In the genomic region with DNA sequence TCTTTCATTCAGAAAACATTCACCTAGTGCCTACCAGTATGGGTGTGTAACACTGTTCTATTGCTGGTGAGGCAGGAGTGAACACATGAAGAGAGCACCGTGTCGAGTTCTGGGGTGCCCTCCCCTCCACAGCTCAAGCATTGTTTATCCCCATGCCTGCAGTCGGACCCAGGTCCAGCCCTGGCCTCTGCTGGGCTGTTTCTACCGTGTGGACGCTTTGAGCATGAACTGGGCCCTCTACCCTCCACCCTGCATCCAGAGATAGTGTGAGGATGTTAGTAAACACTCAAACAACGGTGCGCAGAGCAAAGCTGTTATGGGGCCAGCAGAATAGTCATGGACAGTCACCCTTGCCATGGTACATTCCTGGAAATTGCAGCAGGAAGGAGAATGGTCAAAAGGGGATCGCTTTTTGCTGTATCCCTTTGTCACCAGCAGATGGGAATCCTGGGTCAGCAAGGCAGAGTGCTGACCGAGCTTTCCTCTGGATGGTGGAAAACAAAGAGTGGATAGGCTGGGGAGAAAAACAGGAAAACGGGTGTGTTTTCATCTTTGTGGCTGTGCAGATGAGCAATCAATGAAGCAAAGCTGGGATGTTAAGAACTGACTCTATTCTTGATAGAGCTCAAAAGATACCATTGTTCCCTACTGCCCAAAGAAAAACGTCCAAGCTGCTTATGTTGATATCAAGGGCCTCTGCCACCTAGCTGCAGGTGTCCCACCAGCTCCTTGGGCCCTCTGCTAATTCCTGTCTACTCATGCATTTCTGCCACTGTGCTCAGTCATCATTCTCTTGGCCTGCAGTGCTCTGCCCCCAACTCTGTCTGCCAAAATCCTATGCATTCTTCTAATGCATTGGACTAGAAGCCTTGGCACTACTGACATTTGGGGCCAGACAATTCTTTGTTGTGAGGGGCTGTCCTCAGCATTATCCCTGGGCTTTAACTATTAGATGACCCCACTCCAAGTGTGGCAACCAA, we compare ENCODE assay signal across 9 cellular contexts. TPM values are rescaled to one million over a fixed set of nuclear protein-coding genes. Genes with fewer than 3 reads are reported as not detected.
DNase-seq lines count a peak whose midpoint lies in the region; ATAC-seq and TF ChIP-seq lines count a peak whose summit lies in the region.
"Had no signal": no experiment of that assay in that cellular context is flagged by ENCODE, and none has a peak within 500 bp of the region (broad histone marks: within the 10 kb centered on the region; RNA-seq: fewer than 3 reads in every experiment).

No MANE protein-coding gene starts in this region.

- TF ChIP-seq POLR2A in right lobe of liver (IDR thresholded peaks at IDR 0.05) (no peak), GM18505 (IDR thresholded peaks at IDR 0.05; ENCODE audit: borderline replicate concordance, extremely low read depth, insufficient read depth, insufficient read length) (no peak)

- H3K36me3 Mint-ChIP-seq in MCF 10A (ENCODE audit: insufficient read depth, unreplicated experiment) (no peaks in the 10 kb centered on the region), endothelial cell (ENCODE audit: low read depth, unreplicated experiment) (no peaks in the 10 kb centered on the region)

- H3K9me3 Mint-ChIP-seq in MCF 10A (ENCODE audit: unreplicated experiment) (no peaks in the 10 kb centered on the region), endothelial cell (ENCODE audit: unreplicated experiment) (no peaks in the 10 kb centered on the region)

- TF ChIP-seq CTCF in MCF 10A (IDR thresholded peaks at IDR 0.05; ENCODE audit: unreplicated experiment) (peak; percentile 10), mammary epithelial cell (conservative IDR thresholded peaks at IDR 0.05 in 1 of 2, IDR thresholded peaks at IDR 0.05 in 1 of 2; ENCODE audit: extremely low read depth in 1 of 2, insufficient read depth in 1 of 2, low read depth in 1 of 2, low read length in 2 of 2) (peak in 1 of 2 donors; percentile 27), endothelial cell (IDR thresholded peaks at IDR 0.05; ENCODE audit: unreplicated experiment) (no peak), right lobe of liver (IDR thresholded peaks at IDR 0.05) (peak; percentile 39 to 51 (median 45))

- H3K4me3 ChIP-seq in mammary epithelial cell (replicated peaks in 1 of 3; ENCODE audit: insufficient read depth in 1 of 3, low read depth in 2 of 3, low read length in 3 of 3) (no peak overlapping the region), right lobe of liver (no peak overlapping the region), aorta (ENCODE audit: low read length in 2 of 2) (no peak overlapping the region)

- DNase-seq in MCF 10A (ENCODE audit: unreplicated experiment) (no peak), mammary epithelial cell (no peak), endothelial cell (ENCODE audit: low spot score) (peak; percentile 43), right lobe of liver (peak in 1 of 3 donors; percentile 53), aorta (no peak), NCI-H1105 (lab: John Stamatoyannopoulos, UW) (no peak)
- DNase-seq: AML-193 had no signal

- no peaks in the 10 kb centered on the region for H3K4me1 Mint-ChIP-seq in MCF 10A (ENCODE audit: insufficient read depth, unreplicated experiment)
- H3K4me1 Mint-ChIP-seq in endothelial cell (ENCODE audit: unreplicated experiment), result peaks cover 23% of the 10 kb centered on the region

- no peak overlapping the region for H3K4me3 Mint-ChIP-seq in MCF 10A (ENCODE audit: unreplicated experiment)
- H3K4me3 Mint-ChIP-seq in endothelial cell (ENCODE audit: unreplicated experiment), result no peak overlapping the region

- H3K9me3 ChIP-seq in mammary epithelial cell (replicated peaks; ENCODE audit: insufficient read depth, low read length) (no peaks in the 10 kb centered on the region), right lobe of liver (no peaks in the 10 kb centered on the region), aorta (ENCODE audit: control insufficient read depth, low read length) (no peaks in the 10 kb centered on the region)

- no peak overlapping the region for H2AFZ ChIP-seq in mammary epithelial cell (ENCODE audit: low read depth, low read length)

- peaks cover 10% of the 10 kb centered on the region for H3K27me3 Mint-ChIP-seq in MCF 10A (ENCODE audit: insufficient read depth, unreplicated experiment)
- H3K27me3 Mint-ChIP-seq in endothelial cell (ENCODE audit: unreplicated experiment), result peaks cover 9% of the 10 kb centered on the region

- no peaks in the 10 kb centered on the region for H3K79me2 ChIP-seq in mammary epithelial cell (ENCODE audit: insufficient read depth, low read length)

- in situ Hi-C loops in mammary epithelial cell (cut with MboI; ENCODE audit: low sequenced_read_pairs in 2 of 2), result no loop called here

- H3K9ac ChIP-seq in mammary epithelial cell (ENCODE audit: insufficient read depth, low read length), result no peak overlapping the region

- WGBS in mammary epithelial cell (ENCODE audit: low coverage, missing lambda C conversion rate), result 63% methylated on average over 10 of the region's 11 CpGs
- 26% methylated on average over 11 of the region's 11 CpGs for WGBS in right lobe of liver (ENCODE audit: insufficient coverage, low coverage, low lambda C conversion rate, missing lambda C conversion rate)
- WGBS in aorta, 2 donors, result 65 to 73% methylated on average over 11 of the region's 11 CpGs

- no peaks in the 10 kb centered on the region for H3K4me1 ChIP-seq in mammary epithelial cell (ENCODE audit: insufficient read depth, low read length)
- H3K4me1 ChIP-seq in right lobe of liver, result no peaks in the 10 kb centered on the region
- H3K4me1 ChIP-seq in aorta (ENCODE audit: control insufficient read depth in 1 of 2, insufficient read depth in 2 of 2, low read length in 2 of 2), result no peaks in the 10 kb centered on the region

- CTCF ChIA-PET in MCF 10A (lab: Yijun Ruan, JAX), result interaction anchor here (0.6 to 2.4 kb wide), 2 partner anchors 77 to 93 kb away, joined by 3 to 5 read pairs; no protein-coding TSS in a partner anchor
- CTCF ChIA-PET in mammary epithelial cell (lab: Charles Lee; ENCODE audit: low non-redundant PET), result no interaction called here

- no peak overlapping the region for H3K27ac ChIP-seq in mammary epithelial cell (ENCODE audit: insufficient read depth, low read depth, low read length)
- no peak overlapping the region for H3K27ac ChIP-seq in right lobe of liver
- H3K27ac ChIP-seq in aorta (ENCODE audit: low read depth in 1 of 2, low read length in 2 of 2), result peak overlapping the region in 1 of 2 donors; percentile 74

- H3K36me3 ChIP-seq in mammary epithelial cell (ENCODE audit: insufficient read depth, low read length), result no peaks in the 10 kb centered on the region
- H3K36me3 ChIP-seq in right lobe of liver, result no peaks in the 10 kb centered on the region
- H3K36me3 ChIP-seq in aorta (ENCODE audit: control insufficient read depth in 1 of 2, insufficient read depth in 2 of 2, low read length in 1 of 2), result no peaks in the 10 kb centered on the region

- POLR2A ChIA-PET in MCF 10A (lab: Yijun Ruan, JAX), result no interaction called here

- ATAC-seq in right lobe of liver (peak; percentile 72 to 97 (median 88)), aorta (ENCODE audit: low FRiP score) (peak; percentile 58), GM18505 (IDR thresholded peaks at IDR 0.05; ENCODE audit: unreplicated experiment) (no peak), GM19035 (IDR thresholded peaks at IDR 0.05; ENCODE audit: unreplicated experiment) (no peak)

- H4K20me1 ChIP-seq in mammary epithelial cell (ENCODE audit: insufficient read depth, low read length), result no peaks in the 10 kb centered on the region

- H3K27ac Mint-ChIP-seq in MCF 10A (ENCODE audit: low read depth, unreplicated experiment) (no peak overlapping the region), endothelial cell (ENCODE audit: unreplicated experiment) (peak overlapping the region; percentile 63)

- no peaks in the 10 kb centered on the region for H3K27me3 ChIP-seq in mammary epithelial cell (ENCODE audit: insufficient read depth, low read length)
- no peaks in the 10 kb centered on the region for H3K27me3 ChIP-seq in right lobe of liver
- H3K27me3 ChIP-seq in aorta (ENCODE audit: control insufficient read depth in 1 of 2, insufficient read depth in 2 of 2, low read length in 1 of 2), result no peaks in the 10 kb centered on the region

- intact Hi-C loops in MCF 10A (cut with micrococcal nuclease) (loop anchor here (10.0 kb wide), 2 partner anchors 74 to 76 kb away; no protein-coding TSS in a partner anchor), mammary epithelial cell (cut with micrococcal nuclease) (loop anchor here (2.0 kb wide), 1 partner anchor 20 kb away; no protein-coding TSS in a partner anchor), right lobe of liver (cut with DNase I) (no loop called here), aorta (cut with DNase I) (loop anchor here (5.0 to 10.0 kb wide), 2 partner anchors 66 to 76 kb away; no protein-coding TSS in a partner anchor)

- H3K4me2 ChIP-seq in mammary epithelial cell (ENCODE audit: insufficient read depth, low read depth, low read length), result no peak overlapping the region

- BruUV-seq in MCF 10A (replicated peaks; lab: Mats Ljungman, UMichigan) (no TSS peak), mammary epithelial cell (replicated peaks; lab: Mats Ljungman, UMichigan) (no TSS peak)

- dilution Hi-C loops in mammary epithelial cell (cut with HindIII; ENCODE audit: low sequenced_read_pairs), result no loop called here

RNA-seq across cellular contexts. Expression of a gene that starts 38.7 kb away (rescaled TPM):
- total RNA-seq in MCF 10A (2022) (0.32 TPM in 1 of 2 replicates, not detected in the other), mammary epithelial cell (under 1 TPM in 1 of 2 donors, not detected in 1; under 0.01 TPM), endothelial cell (ENCODE audit: unreplicated experiment) (0.62 TPM), right lobe of liver (1 to 10 TPM in 2 of 6 experiments, under 1 TPM in 4; 0.61 to 1.8 (median 0.85) TPM), aorta (10 to 100 TPM; 12.3 to 36.3 TPM)
- polyA plus RNA-seq in mammary epithelial cell (0.09 TPM), aorta (1 to 10 TPM; 4.5 to 8.8 TPM)
- polyA minus RNA-seq in mammary epithelial cell, result not detected

Comparison
In these comparisons a context has a peak if more than half of its experiments do, and no peak if none do; other contexts are left out.
1. ATAC-seq: peak in right lobe of liver (4 of 4) and aorta (single experiment); none in GM18505 (single experiment) and GM19035 (single experiment).
2. intact Hi-C loops: an anchor here in MCF 10A (10.0 kb wide), mammary epithelial cell (2.0 kb wide) and aorta (5.0 to 10.0 kb wide); none called in right lobe of liver.